18 cellular contexts compared by ENCODE assay signal in genomic region chr3:44427683-44428082, GRCh38.
"Had no signal": no experiment of that assay in that cellular context is flagged by ENCODE, and none has a peak within 500 bp of the region (broad histone marks: within the 10 kb centered on the region; RNA-seq: fewer than 3 reads in every experiment).

No MANE protein-coding gene starts in this region.

- DNase-seq: activated B cell treated with CpG ODN at 0.5 μM for 24 hours; activated CD4-positive, alpha-beta T cell treated with anti-CD3 and anti-CD28 coated beads for 36 hours; activated CD4-positive, alpha-beta T cell treated with anti-CD3 and anti-CD28 coated beads, Interleukin-2, amount 50 U/mL, for 4 hours; activated CD8-positive, alpha-beta memory T cell treated with anti-CD3 and anti-CD28 coated beads, Interleukin-2, amount 50 U/mL, for 48 hours; activated naive CD4-positive, alpha-beta T cell treated with Interleukin-2 at 50 U/mL for 16 hours; activated naive CD8-positive, alpha-beta T cell treated with anti-CD3 and anti-CD28 coated beads for 36 hours; activated T-cell treated with anti-CD3 and anti-CD28 coated beads, Interleukin-2, amount 50 U/mL, for 4 hours; heart left ventricle; kidney glomerular epithelial cell; left ventricle myocardium inferior; mammary epithelial cell; pancreas; right cardiac atrium; stimulated activated CD4-positive, alpha-beta T cell treated with anti-CD3 and anti-CD28 coated beads, Interleukin-2, amount 100 ng/mL, for 24 hours; T-helper 9 cell; trophoblast cell had no signal

- H3K4me3 ChIP-seq: heart left ventricle, left ventricle myocardium inferior, pancreas, skin epidermis, vagina had no signal

- H3K27ac ChIP-seq: heart left ventricle, left ventricle myocardium inferior, pancreas, skin epidermis, vagina had no signal

- H3K36me3 ChIP-seq: heart left ventricle, left ventricle myocardium inferior, pancreas, vagina had no signal

- H3K27me3 ChIP-seq: heart left ventricle, pancreas, vagina had no signal

- H3K9me3 ChIP-seq: heart left ventricle, left ventricle myocardium inferior, pancreas, vagina had no signal
